In genomic region chr10:132422931-132423813, GRCh38 we compare ENCODE assay signal across 10 cellular contexts. TPM values are rescaled to one million over a fixed set of nuclear protein-coding genes. Genes with fewer than 3 reads are reported as not detected.
DNase-seq lines count a peak whose midpoint lies in the region; ATAC-seq and TF ChIP-seq lines count a peak whose summit lies in the region.
"Had no signal": no experiment of that assay in that cellular context is flagged by ENCODE, and none has a peak within 500 bp of the region (broad histone marks: within the 10 kb centered on the region; RNA-seq: fewer than 3 reads in every experiment).

No MANE protein-coding gene starts in this region.

- no peak for ATAC-seq in natural killer cell treated with Interleukin-12 subunit alpha and Interleukin-12 subunit beta and Interleukin-15 and Interleukin-18, amount 100 ng/mL, for 72 hours
- ATAC-seq in GM19023 (IDR thresholded peaks at IDR 0.05; ENCODE audit: unreplicated experiment), result no peak

- H3K4me1 Mint-ChIP-seq in IgD-negative memory B cell, result peaks cover 21 to 33% (median 24%) of the 10 kb centered on the region in 3 donors
- H3K4me1 Mint-ChIP-seq in activated T-helper 1 cell treated with anti-CD3 and anti-CD28 coated beads, Interleukin-12 subunit alpha, Interleukin-12 subunit beta, Interleukin-2, Interleukin-4 antibody, amounts not matched to agents 30 ng/mL and 10 ng/mL and 1 ng/mL, durations not matched to agents 14 hours and 24 hours and 36 hours (ENCODE audit: low read depth), result peaks cover 5% of the 10 kb centered on the region
- peaks cover 13 to 25% of the 10 kb centered on the region in 2 donors for H3K4me1 Mint-ChIP-seq in natural killer cell treated with Interleukin-12 subunit alpha and Interleukin-12 subunit beta and Interleukin-15 and Interleukin-18, amount 100 ng/mL, for 72 hours (ENCODE audit: low read depth in 2 of 2)

- H3K27ac ChIP-seq in coronary artery, result peak overlapping the region in 1 of 2 donors; percentile 88

- TF ChIP-seq CTCF in coronary artery (IDR thresholded peaks at IDR 0.05), result no peak

- H3K36me3 Mint-ChIP-seq in IgD-negative memory B cell, result no peaks in the 10 kb centered on the region
- H3K36me3 Mint-ChIP-seq in activated T-helper 1 cell treated with anti-CD3 and anti-CD28 coated beads, Interleukin-12 subunit alpha, Interleukin-12 subunit beta, Interleukin-2, Interleukin-4 antibody, amounts not matched to agents 30 ng/mL and 10 ng/mL and 1 ng/mL, durations not matched to agents 14 hours and 24 hours and 36 hours (ENCODE audit: low read depth), result no peaks in the 10 kb centered on the region
- no peaks in the 10 kb centered on the region for H3K36me3 Mint-ChIP-seq in natural killer cell treated with Interleukin-12 subunit alpha and Interleukin-12 subunit beta and Interleukin-15 and Interleukin-18, amount 100 ng/mL, for 72 hours

- H3K4me3 Mint-ChIP-seq in IgD-negative memory B cell, result peak overlapping the region; percentile 68 to 89 (median 79)
- no peak overlapping the region for H3K4me3 Mint-ChIP-seq in activated T-helper 1 cell treated with anti-CD3 and anti-CD28 coated beads, Interleukin-12 subunit alpha, Interleukin-12 subunit beta, Interleukin-2, Interleukin-4 antibody, amounts not matched to agents 30 ng/mL and 10 ng/mL and 1 ng/mL, durations not matched to agents 14 hours and 24 hours and 36 hours
- peak overlapping the region; percentile 74 for H3K4me3 Mint-ChIP-seq in natural killer cell treated with Interleukin-12 subunit alpha and Interleukin-12 subunit beta and Interleukin-15 and Interleukin-18, amount 100 ng/mL, for 72 hours

- H3K27ac Mint-ChIP-seq in IgD-negative memory B cell, result peak overlapping the region; percentile 95 to 98 (median 96)
- H3K27ac Mint-ChIP-seq in activated T-helper 1 cell treated with anti-CD3 and anti-CD28 coated beads, Interleukin-12 subunit alpha, Interleukin-12 subunit beta, Interleukin-2, Interleukin-4 antibody, amounts not matched to agents 30 ng/mL and 10 ng/mL and 1 ng/mL, durations not matched to agents 14 hours and 24 hours and 36 hours, result peak overlapping the region; percentile 7
- peak overlapping the region; percentile 74 to 82 for H3K27ac Mint-ChIP-seq in natural killer cell treated with Interleukin-12 subunit alpha and Interleukin-12 subunit beta and Interleukin-15 and Interleukin-18, amount 100 ng/mL, for 72 hours

- H3K4me3 ChIP-seq in coronary artery, result no peak overlapping the region

- peak; percentile 40 for DNase-seq in COLO668 (lab: John Stamatoyannopoulos, UW; ENCODE audit: unreplicated experiment)
- DNase-seq in activated T-helper 1 cell treated with anti-CD3 and anti-CD28 coated beads, Interleukin-12 subunit alpha, Interleukin-12 subunit beta, Interleukin-2, Interleukin-4 antibody, amounts not matched to agents 30 ng/mL and 10 ng/mL and 1 ng/mL, durations not matched to agents 14 hours and 24 hours and 36 hours (ENCODE audit: low spot score), result no peak
- no peak for DNase-seq in natural killer cell treated with Interleukin-12 subunit alpha and Interleukin-12 subunit beta and Interleukin-15 and Interleukin-18, amount 100 ng/mL, for 72 hours (ENCODE audit: low spot score)
- no peak for DNase-seq in NCI-H226
- DNase-seq in NCI-H2029 (lab: John Stamatoyannopoulos, UW), result no peak
- no peak for DNase-seq in coronary artery (ENCODE audit: low spot score)
- DNase-seq: activated CD8-positive, alpha-beta memory T cell treated with anti-CD3 and anti-CD28 coated beads for 24 hours; hippocampal formation had no signal

- intact Hi-C loops in activated T-helper 1 cell treated with anti-CD3 and anti-CD28 coated beads, Interleukin-12 subunit alpha, Interleukin-12 subunit beta, Interleukin-2, Interleukin-4 antibody, amounts not matched to agents 30 ng/mL and 10 ng/mL and 1 ng/mL, durations not matched to agents 14 hours and 24 hours and 36 hours (cut with micrococcal nuclease), result loop anchor here (2.0 kb wide), 1 partner anchor 24 kb away; no protein-coding TSS in a partner anchor

- no peaks in the 10 kb centered on the region for H3K9me3 Mint-ChIP-seq in IgD-negative memory B cell
- no peaks in the 10 kb centered on the region for H3K9me3 Mint-ChIP-seq in activated T-helper 1 cell treated with anti-CD3 and anti-CD28 coated beads, Interleukin-12 subunit alpha, Interleukin-12 subunit beta, Interleukin-2, Interleukin-4 antibody, amounts not matched to agents 30 ng/mL and 10 ng/mL and 1 ng/mL, durations not matched to agents 14 hours and 24 hours and 36 hours
- H3K9me3 Mint-ChIP-seq in natural killer cell treated with Interleukin-12 subunit alpha and Interleukin-12 subunit beta and Interleukin-15 and Interleukin-18, amount 100 ng/mL, for 72 hours, result no peaks in the 10 kb centered on the region

- no peaks in the 10 kb centered on the region for H3K27me3 Mint-ChIP-seq in IgD-negative memory B cell
- H3K27me3 Mint-ChIP-seq in activated T-helper 1 cell treated with anti-CD3 and anti-CD28 coated beads, Interleukin-12 subunit alpha, Interleukin-12 subunit beta, Interleukin-2, Interleukin-4 antibody, amounts not matched to agents 30 ng/mL and 10 ng/mL and 1 ng/mL, durations not matched to agents 14 hours and 24 hours and 36 hours (ENCODE audit: insufficient read depth), result no peaks in the 10 kb centered on the region
- H3K27me3 Mint-ChIP-seq in natural killer cell treated with Interleukin-12 subunit alpha and Interleukin-12 subunit beta and Interleukin-15 and Interleukin-18, amount 100 ng/mL, for 72 hours, result no peaks in the 10 kb centered on the region

RNA-seq across cellular contexts. Expression of gene PWWP2B, which starts 26.2 kb away (rescaled TPM):
- polyA plus RNA-seq in IgD-negative memory B cell, result 9.0 TPM
- total RNA-seq in activated T-helper 1 cell treated with anti-CD3 and anti-CD28 coated beads, Interleukin-12 subunit alpha, Interleukin-12 subunit beta, Interleukin-2, Interleukin-4 antibody, amounts not matched to agents 30 ng/mL and 10 ng/mL and 1 ng/mL, durations not matched to agents 14 hours and 24 hours and 36 hours, result 4.1 and 4.8 TPM in 2 replicates
- total RNA-seq in natural killer cell treated with Interleukin-12 subunit alpha and Interleukin-12 subunit beta and Interleukin-15 and Interleukin-18, amount 100 ng/mL, for 72 hours, result 10 to 100 TPM; 15.2 to 17.9 TPM

Comparison
In these comparisons a context has a peak if more than half of its experiments do, and no peak if none do; other contexts are left out.
1. H3K27ac Mint-ChIP-seq: peak in every context shown above with its lines; median percentile 96 in IgD-negative memory B cell; 78 in natural killer cell treated with Interleukin-12 subunit alpha and Interleukin-12 subunit beta and Interleukin-15 and Interleukin-18, amount 100 ng/mL, for 72 hours; 7 in activated T-helper 1 cell treated with anti-CD3 and anti-CD28 coated beads, Interleukin-12 subunit alpha, Interleukin-12 subunit beta, Interleukin-2, Interleukin-4 antibody, amounts not matched to agents 30 ng/mL and 10 ng/mL and 1 ng/mL, durations not matched to agents 14 hours and 24 hours and 36 hours.